Comparison of ENCODE assay signal across 8 cellular contexts in genomic region chr19:9848060-9848459, GRCh38. TPM values are rescaled to one million over a fixed set of nuclear protein-coding genes. Genes with fewer than 3 reads are reported as not detected.
DNase-seq lines count a peak whose midpoint lies in the region; ATAC-seq and TF ChIP-seq lines count a peak whose summit lies in the region.

No MANE protein-coding gene starts in this region.

- no peak overlapping the region for H3K9ac ChIP-seq in Karpas-422 (ENCODE audit: low read length)

- no peaks in the 10 kb centered on the region for H3K4me1 ChIP-seq in BE2C
- peaks cover 13 to 16% of the 10 kb centered on the region in 2 donors for H3K4me1 ChIP-seq in adrenal gland (replicated peaks in 1 of 2)
- H3K4me1 ChIP-seq in Karpas-422 (ENCODE audit: low read length), result no peaks in the 10 kb centered on the region

- peak in 1 of 2 donors; percentile 46 for ATAC-seq in activated T-cell treated with anti-CD3 and anti-CD28 coated beads, Interleukin-2, amount 50 U/mL, for 4 hours
- ATAC-seq in GM21576 (IDR thresholded peaks at IDR 0.05; ENCODE audit: unreplicated experiment), result no peak

- no peaks in the 10 kb centered on the region for H3K9me3 ChIP-seq in BE2C
- no peaks in the 10 kb centered on the region for H3K9me3 ChIP-seq in adrenal gland (replicated peaks in 1 of 3)
- no peaks in the 10 kb centered on the region for H3K9me3 ChIP-seq in Karpas-422 (ENCODE audit: low read length)

- H3K9me3 Mint-ChIP-seq in activated T-cell treated with anti-CD3 and anti-CD28 coated beads, Interleukin-2, amount 50 U/mL, for 4 hours, result no peaks in the 10 kb centered on the region

- H3K4me3 Mint-ChIP-seq in activated T-cell treated with anti-CD3 and anti-CD28 coated beads, Interleukin-2, amount 50 U/mL, for 4 hours, result no peak overlapping the region

- TF ChIP-seq CTCF in BE2C (IDR thresholded peaks at IDR 0.05; ENCODE audit: low read depth, low read length) (peak; percentile 57), adrenal gland (IDR thresholded peaks at IDR 0.05) (peak in 3 of 6 experiments; percentile 17 to 27 (median 20))

- 68 to 74% methylated on average over 4 of the region's 4 CpGs; no CpG with 5 or more reads in 2 of the 4 donors for WGBS in adrenal gland, 4 donors

- peak overlapping the region; percentile 18 for H3K27ac ChIP-seq in layer of hippocampus (ENCODE audit: low read depth, low read length)
- H3K27ac ChIP-seq in adrenal gland, result no peak overlapping the region
- no peak overlapping the region for H3K27ac ChIP-seq in Karpas-422 (ENCODE audit: low read length)

- peaks cover 48% of the 10 kb centered on the region for H3K36me3 ChIP-seq in BE2C
- peaks cover 0 to 26% of the 10 kb centered on the region in 2 donors for H3K36me3 ChIP-seq in adrenal gland (replicated peaks in 1 of 2)
- peaks cover 5% of the 10 kb centered on the region; the same call in 1 of the 2 replicates for H3K36me3 ChIP-seq in Karpas-422 (ENCODE audit: insufficient read depth, low read length)

- H3K4me1 Mint-ChIP-seq in activated T-cell treated with anti-CD3 and anti-CD28 coated beads, Interleukin-2, amount 50 U/mL, for 4 hours (ENCODE audit: low read depth), result peaks cover 20% of the 10 kb centered on the region

- no peak overlapping the region for H2AFZ ChIP-seq in Karpas-422 (ENCODE audit: low read length)

- H3K4me2 ChIP-seq in Karpas-422 (ENCODE audit: low read depth, low read length, poor library complexity, severe bottlenecking), result no peak overlapping the region

- no peaks in the 10 kb centered on the region for H3K79me2 ChIP-seq in Karpas-422 (ENCODE audit: low read length)

- H3K27me3 ChIP-seq in BE2C, result no peaks in the 10 kb centered on the region
- no peaks in the 10 kb centered on the region for H3K27me3 ChIP-seq in layer of hippocampus (ENCODE audit: control insufficient read depth, insufficient read depth, low read length)
- no peaks in the 10 kb centered on the region for H3K27me3 ChIP-seq in adrenal gland
- no peaks in the 10 kb centered on the region for H3K27me3 ChIP-seq in Karpas-422 (ENCODE audit: low read length)

- no peak overlapping the region for H3K4me3 ChIP-seq in BE2C (ENCODE audit: low read depth, low read length)
- no peak overlapping the region for H3K4me3 ChIP-seq in adrenal gland
- H3K4me3 ChIP-seq in Karpas-422 (ENCODE audit: low read length), result no peak overlapping the region

- H3K36me3 Mint-ChIP-seq in activated T-cell treated with anti-CD3 and anti-CD28 coated beads, Interleukin-2, amount 50 U/mL, for 4 hours (ENCODE audit: insufficient read depth), result peaks cover 19% of the 10 kb centered on the region

- no peaks in the 10 kb centered on the region for H3K9me2 ChIP-seq in Karpas-422 (replicated peaks; ENCODE audit: insufficient read depth, low read length)

- H3K27me3 Mint-ChIP-seq in activated T-cell treated with anti-CD3 and anti-CD28 coated beads, Interleukin-2, amount 50 U/mL, for 4 hours (ENCODE audit: low read depth), result no peaks in the 10 kb centered on the region

- intact Hi-C loops in adrenal gland (cut with DNase I), result loop anchor here in 1 of 2 donors (5.0 kb wide), 1 partner anchor 51 kb away; no protein-coding TSS in a partner anchor

- no peak for TF ChIP-seq POLR2A in adrenal gland (IDR thresholded peaks at IDR 0.05)

- DNase-seq in BE2C (peak; percentile 37), HuH-7.5 (ENCODE audit: low spot score) (peak; percentile 71), adrenal gland (no peak), cerebellum (ENCODE audit: low spot score) (no peak), Karpas-422 (no peak)
- DNase-seq in activated T-cell treated with anti-CD3 and anti-CD28 coated beads, Interleukin-2, amount 50 U/mL, for 4 hours, result peak; percentile 45

- peaks cover 10% of the 10 kb centered on the region; the same call in 1 of the 2 replicates for H4K20me1 ChIP-seq in Karpas-422 (ENCODE audit: insufficient read depth, low read depth, low read length)

RNA-seq across cellular contexts. Expression of gene PIN1, which starts 12.9 kb away (rescaled TPM):
- 289 TPM for polyA plus RNA-seq in BE2C (2012; ENCODE audit: insufficient read depth, insufficient read length, low read depth)
- total RNA-seq in activated T-cell treated with anti-CD3 and anti-CD28 coated beads, Interleukin-2, amount 50 U/mL, for 4 hours, result 10 to 100 TPM; 95.8 to 99.4 (median 97.9) TPM
- total RNA-seq in adrenal gland, result 100 to 1,000 TPM in 7 of 8 donors, 10 to 100 TPM in 1; 75.5 to 177 (median 120) TPM
- 10 to 100 TPM; 28.5 to 95.2 (median 94.1) TPM for polyA plus RNA-seq in adrenal gland
- 50.4 TPM for total RNA-seq in cerebellum
- 56.9 and 119 TPM in 2 replicates for total RNA-seq in Karpas-422 (2014; rRNA removed; shearing (Covaris generic); ENCODE audit: low replicate concordance)

RNA-seq across cellular contexts. Expression of gene UBL5, which starts 20.3 kb away (rescaled TPM):
- polyA plus RNA-seq in BE2C (2012; ENCODE audit: insufficient read depth, insufficient read length, low read depth), result 907 TPM
- 100 to 1,000 TPM; 323 to 345 (median 343) TPM for total RNA-seq in activated T-cell treated with anti-CD3 and anti-CD28 coated beads, Interleukin-2, amount 50 U/mL, for 4 hours
- total RNA-seq in adrenal gland (100 to 1,000 TPM; 410 to 722 (median 460) TPM), cerebellum (76.4 TPM)
- 1,000 to 10,000 TPM in 2 of 3 donors, 100 to 1,000 TPM in 1; 352 to 2,424 (median 1,146) TPM for polyA plus RNA-seq in adrenal gland
- 303 and 490 TPM in 2 replicates for total RNA-seq in Karpas-422 (2014; rRNA removed; shearing (Covaris generic); ENCODE audit: low replicate concordance)

RNA-seq across cellular contexts. Expression of gene FBXL12, which starts 29.2 kb away (rescaled TPM):
- 59.4 TPM for polyA plus RNA-seq in BE2C (2012; ENCODE audit: insufficient read depth, insufficient read length, low read depth)
- 10 to 100 TPM; 20.8 to 22.7 (median 22.3) TPM for total RNA-seq in activated T-cell treated with anti-CD3 and anti-CD28 coated beads, Interleukin-2, amount 50 U/mL, for 4 hours
- 10 to 100 TPM; 12.4 to 23.7 (median 20.7) TPM for total RNA-seq in adrenal gland
- 10 to 100 TPM in 2 of 3 donors, 1 to 10 TPM in 1; 6.6 to 31.7 (median 30.6) TPM for polyA plus RNA-seq in adrenal gland
- 12.0 TPM for total RNA-seq in cerebellum
- 31.5 and 40.7 TPM in 2 replicates for total RNA-seq in Karpas-422 (2014; rRNA removed; shearing (Covaris generic); ENCODE audit: low replicate concordance)

Comparison
In these comparisons a context has a peak if more than half of its experiments do, and no peak if none do; other contexts are left out.
1. DNase-seq: peak in BE2C (single experiment), HuH-7.5 (single experiment) and activated T-cell treated with anti-CD3 and anti-CD28 coated beads, Interleukin-2, amount 50 U/mL, for 4 hours (single experiment); none in adrenal gland (0 of 7), cerebellum (single experiment) and Karpas-422 (single experiment).